ENCODE assay signal across 8 cellular contexts in the genomic region with DNA sequence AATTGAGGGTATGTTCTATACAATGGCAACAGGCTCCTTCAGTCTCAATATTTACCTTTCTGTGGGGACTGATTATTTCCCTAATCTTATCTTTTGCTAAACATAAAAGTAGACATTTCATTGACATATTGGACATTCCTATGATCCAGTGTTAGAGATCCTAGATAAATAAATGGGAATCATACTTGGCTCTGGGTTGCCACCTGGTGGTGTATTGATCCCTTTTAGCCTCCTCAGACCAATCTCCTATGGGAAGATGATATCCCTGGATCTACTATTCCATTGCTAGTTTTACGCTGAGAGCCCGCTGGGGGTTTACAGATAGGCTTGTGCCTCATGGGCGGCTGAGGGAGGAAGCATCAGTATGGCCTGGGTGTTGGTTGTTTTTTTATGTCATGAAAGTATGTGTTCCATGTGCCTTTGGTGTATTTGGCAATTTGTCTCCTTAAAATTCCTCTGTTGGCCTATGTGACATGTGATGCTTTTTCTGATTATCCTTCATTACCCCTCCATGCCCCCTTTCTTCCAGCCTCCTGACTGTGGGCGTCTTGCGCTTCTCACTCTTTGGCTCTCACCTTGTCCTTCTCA. TPM values are rescaled to one million over a fixed set of nuclear protein-coding genes. Genes with fewer than 3 reads are reported as not detected.
A peak's percentile ranks its signal among the peaks of the same experiment; 100 is the strongest.
DNase-seq lines count a peak whose midpoint lies in the region; ATAC-seq and TF ChIP-seq lines count a peak whose summit lies in the region.

No MANE protein-coding gene starts in this region.

- H3K4me2 ChIP-seq in mesendoderm (ENCODE audit: low read length), result no peak overlapping the region

- H3K4me3 ChIP-seq in LNCaP clone FGC (ENCODE audit: low read depth, low read length), result no peak overlapping the region
- H3K4me3 ChIP-seq in mesendoderm (ENCODE audit: low read length), result no peak overlapping the region

- peaks cover 1% of the 10 kb centered on the region for H3K36me3 Mint-ChIP-seq in chondrocyte (ENCODE audit: low read depth)
- H3K36me3 Mint-ChIP-seq in CD4-positive, alpha-beta T cell (ENCODE audit: low read depth), result no peaks in the 10 kb centered on the region

- H3K9ac ChIP-seq in mesendoderm (ENCODE audit: low read length), result no peak overlapping the region

- peak overlapping the region; percentile 10 for H3K56ac ChIP-seq in mesendoderm (ENCODE audit: low read length)

- DNase-seq in DMS114 treated with DMSO at 0.1 percent for 48 hours (lab: John Stamatoyannopoulos, UW; ENCODE audit: unreplicated experiment) (peak; percentile 40), LNCaP clone FGC (ENCODE audit: low read depth) (peak; percentile 23), chondrocyte (ENCODE audit: low spot score) (no peak), mesendoderm (peak; percentile 79), T-helper 1 cell (no peak), NCI-H128 (lab: John Stamatoyannopoulos, UW; ENCODE audit: unreplicated experiment) (no peak)
- no peak for DNase-seq in activated CD4-positive, alpha-beta T cell treated with anti-CD3 and anti-CD28 coated beads for 4 hours
- DNase-seq in CD4-positive, alpha-beta T cell, result no peak

- no peak overlapping the region for H3K4ac ChIP-seq in mesendoderm (ENCODE audit: low read depth, low read length)

- no peaks in the 10 kb centered on the region for H3K27me3 Mint-ChIP-seq in chondrocyte (ENCODE audit: low read depth)
- H3K27me3 Mint-ChIP-seq in CD4-positive, alpha-beta T cell, result peaks cover 4% of the 10 kb centered on the region

- no peaks in the 10 kb centered on the region for H3K9me3 Mint-ChIP-seq in chondrocyte (ENCODE audit: low read depth)
- H3K9me3 Mint-ChIP-seq in CD4-positive, alpha-beta T cell, result no peaks in the 10 kb centered on the region

- H2BK15ac ChIP-seq in mesendoderm (replicated peaks; ENCODE audit: low read depth), result no peak overlapping the region

- no peak overlapping the region for H2BK120ac ChIP-seq in mesendoderm (ENCODE audit: low read depth, low read length)

- H3K4me3 Mint-ChIP-seq in chondrocyte (ENCODE audit: unreplicated experiment), result no peak overlapping the region
- H3K4me3 Mint-ChIP-seq in CD4-positive, alpha-beta T cell, result no peak overlapping the region

- no peak overlapping the region for H2AK5ac ChIP-seq in mesendoderm (ENCODE audit: low read length)

- H3K18ac ChIP-seq in mesendoderm (ENCODE audit: low read length), result no peak overlapping the region

- peaks cover 7% of the 10 kb centered on the region for H3K4me1 ChIP-seq in mesendoderm (ENCODE audit: control insufficient read depth, low read depth, low read length)

- H3K4me1 Mint-ChIP-seq in chondrocyte (ENCODE audit: low read depth), result peaks cover 14% of the 10 kb centered on the region
- H3K4me1 Mint-ChIP-seq in CD4-positive, alpha-beta T cell (ENCODE audit: low read depth), result peaks cover 15% of the 10 kb centered on the region

- no CpG with 5 or more reads among the region's 5 CpGs for WGBS in mesendoderm (ENCODE audit: extremely low coverage, insufficient coverage, low lambda C conversion rate)

- H3K27ac Mint-ChIP-seq in chondrocyte (ENCODE audit: unreplicated experiment), result no peak overlapping the region
- H3K27ac Mint-ChIP-seq in CD4-positive, alpha-beta T cell, result no peak overlapping the region

- intact Hi-C loops in CD4-positive, alpha-beta T cell (cut with DNase I, micrococcal nuclease), result no loop called here

- H3K23ac ChIP-seq in mesendoderm (ENCODE audit: low read length), result no peak overlapping the region

- no peak overlapping the region for H4K8ac ChIP-seq in mesendoderm (ENCODE audit: low read depth, low read length)

- CTCF ChIA-PET in CD4-positive, alpha-beta T cell (lab: Charles Lee), result interaction anchor here (0.6 to 1.4 kb wide), 3 partner anchors 11 to 151 kb away, joined by 3 read pairs; no protein-coding TSS in a partner anchor

- no peaks in the 10 kb centered on the region for H3K79me2 ChIP-seq in mesendoderm (ENCODE audit: control insufficient read depth, insufficient read depth, low read length)

- peak; percentile 60 for TF ChIP-seq CTCF in LNCaP clone FGC (IDR thresholded peaks at IDR 0.05; ENCODE audit: control insufficient read depth, extremely low read depth, insufficient read depth)
- TF ChIP-seq CTCF in chondrocyte (IDR thresholded peaks at IDR 0.05), result peak; percentile 86
- TF ChIP-seq CTCF in CD4-positive, alpha-beta T cell (IDR thresholded peaks at IDR 0.05), result no peak

- no peak overlapping the region for H2BK5ac ChIP-seq in mesendoderm (ENCODE audit: low read length)

- H3K79me1 ChIP-seq in mesendoderm (ENCODE audit: low read length), result no peaks in the 10 kb centered on the region

- H3K27ac ChIP-seq in mesendoderm (ENCODE audit: low read depth, low read length), result no peak overlapping the region
- H3K27ac ChIP-seq in CD4-positive, alpha-beta T cell (ENCODE audit: low read depth, low read length), result no peak overlapping the region

- no peaks in the 10 kb centered on the region for H3K9me3 ChIP-seq in CD4-positive, alpha-beta T cell (ENCODE audit: control insufficient read depth, low read length)

- POLR2A ChIA-PET in CD4-positive, alpha-beta T cell (lab: Charles Lee), result no interaction called here

- no peak overlapping the region for H4K5ac ChIP-seq in mesendoderm (ENCODE audit: low read length)

- no peak for ATAC-seq in CD4-positive, alpha-beta T cell (ENCODE audit: poor library complexity)

- no peaks in the 10 kb centered on the region for H3K27me3 ChIP-seq in mesendoderm (ENCODE audit: insufficient read depth, low read length, poor library complexity)
- peaks cover 5% of the 10 kb centered on the region for H3K27me3 ChIP-seq in CD4-positive, alpha-beta T cell (ENCODE audit: control insufficient read depth, insufficient read depth, low read length)

- H3K36me3 ChIP-seq in mesendoderm (ENCODE audit: control insufficient read depth, insufficient read depth, low read length), result no peaks in the 10 kb centered on the region

RNA-seq across cellular contexts. Expression of a gene that starts 18.8 kb away (rescaled TPM):
- 11.6 to 44.9 TPM (median 44.3 TPM) in 3 replicates for total RNA-seq in chondrocyte
- polyA plus RNA-seq in mesendoderm (2013, experiment 1 of 2), result 9.2 TPM
- 9.4 TPM for polyA plus RNA-seq in mesendoderm (2013, experiment 2 of 2)
- total RNA-seq in CD4-positive, alpha-beta T cell, result 100 to 1,000 TPM; 197 to 205 TPM

Comparison
In these comparisons a context has a peak if more than half of its experiments do, and no peak if none do; other contexts are left out.
1. DNase-seq: peak in DMS114 treated with DMSO at 0.1 percent for 48 hours (single experiment), LNCaP clone FGC (single experiment) and mesendoderm (single experiment); none in chondrocyte (single experiment), T-helper 1 cell (0 of 5), activated CD4-positive, alpha-beta T cell treated with anti-CD3 and anti-CD28 coated beads for 4 hours (0 of 2), NCI-H128 (single experiment) and CD4-positive, alpha-beta T cell (0 of 10).